ENCODE assay signal across 13 cellular contexts in genomic region chr1:87497804-87498203, GRCh38.
"Had no signal": no experiment of that assay in that cellular context is flagged by ENCODE, and none has a peak within 500 bp of the region (broad histone marks: within the 10 kb centered on the region; RNA-seq: fewer than 3 reads in every experiment).

No MANE protein-coding gene starts in this region.

- ATAC-seq: activated T-helper 17 cell treated with anti-CD3 and anti-CD28 coated beads, Interleukin-2, amount 50 U/mL, for 72 hours; gastrocnemius medialis; sciatic nerve; WTC11 had no signal

- H3K27ac ChIP-seq: gastrocnemius medialis, left ventricle myocardium inferior, spleen had no signal

- H3K36me3 ChIP-seq: gastrocnemius medialis, left ventricle myocardium inferior, spleen had no signal

- DNase-seq: activated CD4-positive, alpha-beta T cell treated with anti-CD3 and anti-CD28 coated beads, Interleukin-2, amount 10 ng/mL, durations not matched to agents 24 days and 14 days; activated CD8-positive, alpha-beta memory T cell treated with anti-CD3 and anti-CD28 coated beads for 24 hours; activated naive CD4-positive, alpha-beta T cell treated with anti-CD3 and anti-CD28 coated beads for 36 hours; activated T-cell treated with anti-CD3 and anti-CD28 coated beads for 4 hours; gastrocnemius medialis; left ventricle myocardium inferior; mesenchymal stem cell; spleen; stimulated activated CD4-positive, alpha-beta T cell treated with anti-CD3 and anti-CD28 coated beads, Interleukin-1b, Interleukin-23, amount 100 ng/mL, for 48 hours; trophoblast cell had no signal

- H3K27me3 ChIP-seq: gastrocnemius medialis, spleen had no signal

- H3K9me3 ChIP-seq: gastrocnemius medialis, left ventricle myocardium inferior had no signal

- H3K4me1 ChIP-seq: spleen had no signal

- H3K4me3 ChIP-seq: gastrocnemius medialis, left ventricle myocardium inferior, spleen had no signal
